In the genomic region with DNA sequence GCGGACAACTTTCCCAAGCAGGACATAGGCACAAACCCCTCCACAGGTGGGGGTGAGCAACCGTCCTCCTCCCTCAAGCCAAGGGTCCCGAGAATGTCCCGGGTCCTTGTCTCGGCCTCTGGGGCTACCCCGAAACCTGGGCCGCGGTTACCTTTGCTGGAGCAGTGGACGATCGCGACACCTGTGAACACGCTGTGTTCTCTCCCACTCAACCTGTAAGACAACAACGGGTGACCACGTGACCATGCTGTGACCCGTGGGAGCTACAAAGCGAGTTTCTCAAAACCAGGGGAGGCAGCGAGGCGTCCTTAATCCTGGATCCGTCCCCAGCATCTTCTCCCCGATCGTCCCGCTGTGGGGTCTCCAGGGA, we compare ENCODE assay signal across 25 cellular contexts.
"Had no signal": no experiment of that assay in that cellular context is flagged by ENCODE, and none has a peak within 500 bp of the region (broad histone marks: within the 10 kb centered on the region; RNA-seq: fewer than 3 reads in every experiment).

No MANE protein-coding gene starts in this region.

- H3K27ac ChIP-seq: gastroesophageal sphincter, hepatocyte, neural progenitor cell, parathyroid adenoma, right atrium auricular region, testis had no signal

- H3K4me3 Mint-ChIP-seq: activated B cell treated with CpG ODN at 0.5 μM for 24 hours; activated CD4-positive, alpha-beta memory T cell treated with anti-CD3 and anti-CD28 coated beads for 36 hours; activated T-cell treated with anti-CD3 and anti-CD28 coated beads, Interleukin-2, amount 50 U/mL, for 72 hours; natural killer cell; neural progenitor cell; T-cell; T-helper 2 cell treated with Interferon-gamma antibody and Interleukin-4, amounts not matched to agents 5 μg/mL and 100 μg/mL, for 36 hours had no signal

- DNase-seq: activated B cell treated with CpG ODN at 0.5 μM for 24 hours; activated CD4-positive, alpha-beta memory T cell treated with anti-CD3 and anti-CD28 coated beads for 36 hours; activated naive CD4-positive, alpha-beta T cell treated with anti-CD3 and anti-CD28 coated beads, Interleukin-2, amount 50 U/mL, for 16 hours; activated T-cell treated with anti-CD3 and anti-CD28 coated beads for 4 hours; activated T-cell treated with anti-CD3 and anti-CD28 coated beads, Interleukin-2, amount 50 U/mL, for 72 hours; amniotic stem cell; caudate nucleus; mesendoderm; natural killer cell; occipital lobe; stimulated activated CD4-positive, alpha-beta T cell treated with anti-CD3 and anti-CD28 coated beads, Interleukin-2, amount 100 ng/mL, for 48 hours; stimulated activated naive CD4-positive, alpha-beta T cell treated with Interleukin-2 at 50 U/mL for 16 hours; T-cell; trophoblast cell had no signal

- H3K27me3 ChIP-seq: gastroesophageal sphincter, hepatocyte, neural progenitor cell, right atrium auricular region, testis had no signal

- H3K4me1 Mint-ChIP-seq: activated B cell treated with CpG ODN at 0.5 μM for 24 hours, natural killer cell had no signal

- H3K27me3 Mint-ChIP-seq: activated B cell treated with CpG ODN at 0.5 μM for 24 hours; activated CD4-positive, alpha-beta memory T cell treated with anti-CD3 and anti-CD28 coated beads for 36 hours; T-cell had no signal

- H3K4me1 ChIP-seq: gastroesophageal sphincter, neural progenitor cell, parathyroid adenoma, right atrium auricular region, testis had no signal

- H3K9me3 Mint-ChIP-seq: activated B cell treated with CpG ODN at 0.5 μM for 24 hours; activated T-cell treated with anti-CD3 and anti-CD28 coated beads, Interleukin-2, amount 50 U/mL, for 72 hours; natural killer cell; T-cell had no signal

- H3K9ac ChIP-seq: neural progenitor cell, parathyroid adenoma had no signal

- H3K9me3 ChIP-seq: gastroesophageal sphincter, right atrium auricular region, testis had no signal

- H3K79me2 ChIP-seq: hepatocyte, parathyroid adenoma had no signal

- ATAC-seq: activated T-cell treated with anti-CD3 and anti-CD28 coated beads, Interleukin-2, amount 50 U/mL, for 72 hours; gastroesophageal sphincter had no signal

- H2AFZ ChIP-seq: hepatocyte, neural progenitor cell, parathyroid adenoma had no signal

- H3K4me3 ChIP-seq: gastroesophageal sphincter, hepatocyte, lung, neural progenitor cell, right atrium auricular region, testis had no signal

- H3K27ac Mint-ChIP-seq: activated B cell treated with CpG ODN at 0.5 μM for 24 hours; activated CD4-positive, alpha-beta memory T cell treated with anti-CD3 and anti-CD28 coated beads for 36 hours; activated T-cell treated with anti-CD3 and anti-CD28 coated beads, Interleukin-2, amount 50 U/mL, for 72 hours; natural killer cell; neural progenitor cell; T-cell; T-helper 2 cell treated with Interferon-gamma antibody and Interleukin-4, amounts not matched to agents 5 μg/mL and 100 μg/mL, for 36 hours had no signal

- FAIRE-seq: endothelial cell of umbilical vein, keratinocyte, urothelium cell line had no signal

- H3K4me2 ChIP-seq: hepatocyte, neural progenitor cell had no signal
